ENCODE assay signal across 9 cellular contexts in the genomic region with DNA sequence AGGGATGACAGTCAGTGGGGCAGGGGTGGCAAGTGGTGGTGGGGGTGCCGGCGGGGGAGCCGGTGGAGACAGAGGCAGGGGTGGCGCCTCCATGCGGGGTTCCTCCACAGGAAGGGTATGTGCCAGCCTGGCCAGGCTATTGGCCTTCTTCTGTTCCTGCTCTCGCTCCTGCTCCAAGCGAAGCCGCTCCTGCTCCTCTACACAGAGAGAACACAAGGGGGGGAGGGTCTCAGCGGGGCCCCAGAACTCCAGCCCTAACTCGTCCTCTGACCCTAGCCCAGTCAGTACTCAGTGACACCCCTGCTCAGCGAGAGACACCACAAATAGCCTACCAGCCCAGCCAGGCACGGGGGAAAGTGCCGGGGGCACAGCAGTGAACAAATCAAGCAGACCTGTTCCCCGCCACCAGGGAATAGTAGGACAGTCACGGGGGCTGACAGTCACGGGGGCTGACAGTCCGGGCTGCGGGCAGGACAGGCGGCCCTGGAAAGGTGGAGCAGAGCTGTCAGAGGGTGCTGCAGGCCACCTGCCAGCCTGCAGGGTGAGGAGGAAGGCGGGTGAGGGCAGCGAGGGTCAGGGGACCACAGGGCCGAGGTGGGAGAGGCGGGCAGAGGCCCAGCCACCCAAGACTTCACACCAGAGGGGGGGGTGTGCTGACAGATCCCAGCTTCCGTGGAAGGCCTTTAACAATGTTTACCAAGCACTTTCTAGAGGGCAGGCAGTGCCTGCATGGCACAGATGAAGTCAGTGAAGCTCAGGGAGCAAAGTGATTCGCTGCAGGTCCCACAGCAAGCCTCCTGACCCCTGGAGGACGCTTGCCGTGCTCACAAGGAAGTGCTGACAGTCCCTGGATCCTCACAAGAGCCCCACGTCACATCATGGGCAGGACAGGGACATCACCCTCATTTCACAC. TPM values are rescaled to one million over a fixed set of nuclear protein-coding genes. Genes with fewer than 3 reads are reported as not detected.
DNase-seq lines count a peak whose midpoint lies in the region; ATAC-seq and TF ChIP-seq lines count a peak whose summit lies in the region.
"Had no signal": no experiment of that assay in that cellular context is flagged by ENCODE, and none has a peak within 500 bp of the region (broad histone marks: within the 10 kb centered on the region; RNA-seq: fewer than 3 reads in every experiment).

No MANE protein-coding gene starts in this region.

- ATAC-seq in WTC11, result no peak
- ATAC-seq in heart left ventricle, result no peak
- ATAC-seq in HG02973 (IDR thresholded peaks at IDR 0.05; ENCODE audit: unreplicated experiment), result no peak

- H3K4me3 ChIP-seq in heart left ventricle, result peak overlapping the region in 6 of 12 donors; percentile 37 to 59 (median 48)
- peak overlapping the region; percentile 65 for H3K4me3 ChIP-seq in skeletal muscle satellite cell (ENCODE audit: low read length)

- no peaks in the 10 kb centered on the region for H3K36me3 ChIP-seq in heart left ventricle
- H3K36me3 ChIP-seq in skeletal muscle satellite cell (ENCODE audit: insufficient read depth, low read length), result peaks cover 3% of the 10 kb centered on the region

- H3K9me3 Mint-ChIP-seq in WTC11, result no peaks in the 10 kb centered on the region

- H3K4me1 ChIP-seq in heart left ventricle (peaks cover 34 to 79% (median 71%) of the 10 kb centered on the region in 12 donors), skeletal muscle satellite cell (ENCODE audit: control insufficient read depth, insufficient read depth, low read length) (peaks cover 64% of the 10 kb centered on the region)

- H3K27ac Mint-ChIP-seq in WTC11, result peak overlapping the region; percentile 59

- WGBS in heart left ventricle, 4 donors, result 57 to 62% (median 59%) methylated on average over 25 to 28 of the region's 28 CpGs

- no peak for TF ChIP-seq POLR2A in heart left ventricle (IDR thresholded peaks at IDR 0.05)

- peak; percentile 4 for DNase-seq in NCI-H2196 (lab: John Stamatoyannopoulos, UW; ENCODE audit: unreplicated experiment)
- DNase-seq in NCI-H2196 treated with DMSO at 0.1 percent for 48 hours (lab: John Stamatoyannopoulos, UW; ENCODE audit: unreplicated experiment), result no peak
- no peak for DNase-seq in WTC11 (ENCODE audit: low spot score)
- DNase-seq in heart left ventricle, result peak in 3 of 5 donors; percentile 51 to 65 (median 62)
- DNase-seq in NCI-H1694 (lab: John Stamatoyannopoulos, UW), result no peak
- no peak for DNase-seq in stimulated activated CD4-positive, alpha-beta T cell treated with anti-CD3 and anti-CD28 coated beads, Interleukin-1b, Interleukin-23, amount 100 ng/mL, for 48 hours
- DNase-seq: DND-41 had no signal

- peak overlapping the region; percentile 95 to 100 (median 99) for H3K27ac ChIP-seq in heart left ventricle

- H3K4me3 Mint-ChIP-seq in WTC11, result peak overlapping the region; percentile 95

- H3K27me3 ChIP-seq in heart left ventricle (no peaks in the 10 kb centered on the region), skeletal muscle satellite cell (ENCODE audit: control insufficient read depth, insufficient read depth, low read length) (no peaks in the 10 kb centered on the region)

- CTCF ChIA-PET in WTC11 (lab: Charles Lee), result interaction anchor here (0.6 to 5.7 kb wide), 5 partner anchors 10 to 26 kb away, joined by 3 to 84 read pairs (median 9); no protein-coding TSS in a partner anchor

- H3K9me3 ChIP-seq in heart left ventricle (no peaks in the 10 kb centered on the region), skeletal muscle satellite cell (replicated peaks; ENCODE audit: low read length) (no peaks in the 10 kb centered on the region)

- POLR2A ChIA-PET in WTC11 (lab: Charles Lee), result interaction anchor here (0.6 kb wide), 1 partner anchor 16 kb away, joined by 4 read pairs; no protein-coding TSS in a partner anchor

- H3K27me3 Mint-ChIP-seq in WTC11 (ENCODE audit: low read depth), result no peaks in the 10 kb centered on the region

- intact Hi-C loops in heart left ventricle (cut with DNase I), result loop anchor here in 1 of 10 donors (10.0 kb wide), 2 partner anchors 309 to 681 kb away; partner anchors contain the start of gene TLCD2

- H3K4me2 ChIP-seq in skeletal muscle satellite cell (ENCODE audit: low read length), result peak overlapping the region; percentile 99

- TF ChIP-seq CTCF in WTC11 (IDR thresholded peaks at IDR 0.05) (no peak), heart left ventricle (IDR thresholded peaks at IDR 0.05) (peak in 1 of 12 donors; percentile 17)

- no peaks in the 10 kb centered on the region for H3K36me3 Mint-ChIP-seq in WTC11

- peak overlapping the region; percentile 80 for H3K9ac ChIP-seq in skeletal muscle satellite cell (ENCODE audit: low read depth, low read length)

- H3K4me1 Mint-ChIP-seq in WTC11, result peaks cover 42% of the 10 kb centered on the region

TF ChIP-seq in WTC11, 78 proteins besides CTCF, POLR2A, EP300 and RAD21:
- peak; percentile 13; the same call in 1 of the 2 replicates for TF ChIP-seq TCF7 (CRISPR knock-in tag; IDR thresholded peaks at IDR 0.05; ENCODE audit: low read depth)
- TF ChIP-seq, protein P1, sequence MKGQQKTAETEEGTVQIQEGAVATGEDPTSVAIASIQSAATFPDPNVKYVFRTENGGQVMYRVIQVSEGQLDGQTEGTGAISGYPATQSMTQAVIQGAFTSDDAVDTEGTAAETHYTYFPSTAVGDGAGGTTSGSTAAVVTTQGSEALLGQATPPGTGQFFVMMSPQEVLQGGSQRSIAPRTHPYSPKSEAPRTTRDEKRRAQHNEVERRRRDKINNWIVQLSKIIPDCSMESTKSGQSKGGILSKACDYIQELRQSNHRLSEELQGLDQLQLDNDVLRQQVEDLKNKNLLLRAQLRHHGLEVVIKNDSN (CRISPR knock-in tag; IDR thresholded peaks at IDR 0.05), result no peak

RNA-seq across cellular contexts. Expression of gene MNT, which starts 5.3 kb away (rescaled TPM):
- total RNA-seq in WTC11 (2021), result 18.3 to 21.6 TPM (median 18.4 TPM) in 3 replicates
- total RNA-seq in heart left ventricle, result 10 to 100 TPM in 4 of 9 donors, 1 to 10 TPM in 5; 4.1 to 20.4 (median 9.8) TPM
- 10 to 100 TPM in 1 of 2 donors, 1 to 10 TPM in 1; 7.2 to 10.3 TPM for polyA plus RNA-seq in heart left ventricle
- 6.1 and 7.6 TPM in 2 replicates for total RNA-seq in skeletal muscle satellite cell (2012; rRNA removed)

RNA-seq across cellular contexts. Expression of gene SGSM2, which starts 58.2 kb away (rescaled TPM):
- total RNA-seq in WTC11 (2021) (47.2 to 50.3 TPM (median 49.8 TPM) in 3 replicates), heart left ventricle (10 to 100 TPM; 17.0 to 33.8 (median 22.3) TPM)
- 10 to 100 TPM; 19.3 to 35.1 TPM for polyA plus RNA-seq in heart left ventricle
- 17.5 and 19.2 TPM in 2 replicates for total RNA-seq in skeletal muscle satellite cell (2012; rRNA removed)

RNA-seq across cellular contexts. Expression of gene TSR1, which starts 59.3 kb away (rescaled TPM):
- total RNA-seq in WTC11 (2021) (59.1 to 74.3 TPM (median 59.7 TPM) in 3 replicates), heart left ventricle (10 to 100 TPM; 19.4 to 35.8 (median 22.3) TPM)
- 10 to 100 TPM; 12.0 to 26.4 TPM for polyA plus RNA-seq in heart left ventricle
- total RNA-seq in skeletal muscle satellite cell (2012; rRNA removed), result 81.1 and 86.7 TPM in 2 replicates

Comparison
In these comparisons a context has a peak if more than half of its experiments do, and no peak if none do; other contexts are left out.
1. DNase-seq: peak in NCI-H2196 (single experiment) and heart left ventricle (3 of 5); none in NCI-H2196 treated with DMSO at 0.1 percent for 48 hours (single experiment), WTC11 (single experiment), NCI-H1694 (single experiment) and stimulated activated CD4-positive, alpha-beta T cell treated with anti-CD3 and anti-CD28 coated beads, Interleukin-1b, Interleukin-23, amount 100 ng/mL, for 48 hours (single experiment).